In the genomic region with DNA sequence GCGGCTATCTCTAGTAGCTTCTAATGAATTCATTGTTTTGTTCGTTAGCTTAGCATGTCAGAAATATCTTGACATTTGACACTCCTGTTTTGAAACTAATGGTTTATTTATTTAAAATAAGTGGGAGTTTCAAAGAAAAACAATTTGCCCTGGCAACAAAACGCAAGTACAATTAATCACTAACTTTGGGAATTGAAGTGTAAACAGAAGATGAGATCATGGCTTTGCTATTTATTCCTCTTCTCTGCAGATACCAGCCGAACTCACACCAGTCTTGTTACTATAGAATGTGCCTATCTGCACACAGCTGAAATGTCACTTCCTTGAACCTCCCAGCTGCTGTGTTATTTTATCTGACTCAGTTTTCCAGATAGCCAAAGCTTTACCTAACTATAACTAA, we compare ENCODE assay signal across 1 cellular context.
TF ChIP-seq lines count a peak whose summit lies in the region.

No MANE protein-coding gene starts in this region.

TF ChIP-seq in HepG2, 621 proteins besides CTCF, POLR2A, EP300 and RAD21 (continued from another document):
- TF ChIP-seq ZNF616 (CRISPR knock-in tag; IDR thresholded peaks at IDR 0.05; ENCODE audit: low read depth) (no peak), REPIN1 (CRISPR knock-in tag; IDR thresholded peaks at IDR 0.05; ENCODE audit: borderline replicate concordance, low read depth) (no peak), KAT7 (CRISPR knock-in tag; IDR thresholded peaks at IDR 0.05; ENCODE audit: borderline replicate concordance) (no peak), ZNF746 (CRISPR knock-in tag; IDR thresholded peaks at IDR 0.05) (no peak), SOX6 (IDR thresholded peaks at IDR 0.05) (no peak), SOX6 (CRISPR knock-in tag; IDR thresholded peaks at IDR 0.05) (peak; percentile 90), ZNF883 (CRISPR knock-in tag; IDR thresholded peaks at IDR 0.05; ENCODE audit: not compliant biosample characterization) (no peak), ZNF430 (CRISPR knock-in tag; IDR thresholded peaks at IDR 0.05) (no peak), NR3C1 (CRISPR knock-in tag; IDR thresholded peaks at IDR 0.05) (no peak), ZMAT3 (CRISPR knock-in tag; conservative IDR thresholded peaks at IDR 0.05) (no peak), KDM4B (CRISPR knock-in tag; IDR thresholded peaks at IDR 0.05) (no peak), MEIS2 (CRISPR knock-in tag; IDR thresholded peaks at IDR 0.05) (no peak), STAG1 (CRISPR knock-in tag; IDR thresholded peaks at IDR 0.05) (no peak), PHB2 (IDR thresholded peaks at IDR 0.05; ENCODE audit: partially characterized antibody) (no peak)
- TF ChIP-seq, protein P1, sequence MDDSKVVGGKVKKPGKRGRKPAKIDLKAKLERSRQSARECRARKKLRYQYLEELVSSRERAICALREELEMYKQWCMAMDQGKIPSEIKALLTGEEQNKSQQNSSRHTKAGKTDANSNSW (CRISPR knock-in tag; IDR thresholded peaks at IDR 0.05; ENCODE audit: borderline replicate concordance): no peak
- TF ChIP-seq, protein P2, sequence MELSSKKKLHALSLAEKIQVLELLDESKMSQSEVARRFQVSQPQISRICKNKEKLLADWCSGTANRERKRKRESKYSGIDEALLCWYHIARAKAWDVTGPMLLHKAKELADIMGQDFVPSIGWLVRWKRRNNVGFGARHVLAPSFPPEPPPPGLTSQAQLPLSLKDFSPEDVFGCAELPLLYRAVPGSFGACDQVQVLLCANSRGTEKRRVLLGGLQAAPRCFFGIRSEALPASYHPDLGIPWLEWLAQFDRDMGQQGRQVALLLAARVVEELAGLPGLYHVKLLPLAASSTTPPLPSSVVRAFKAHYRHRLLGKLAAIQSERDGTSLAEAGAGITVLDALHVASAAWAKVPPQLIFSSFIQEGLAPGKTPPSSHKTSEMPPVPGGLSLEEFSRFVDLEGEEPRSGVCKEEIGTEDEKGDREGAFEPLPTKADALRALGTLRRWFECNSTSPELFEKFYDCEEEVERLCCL (CRISPR knock-in tag; IDR thresholded peaks at IDR 0.05; ENCODE audit: borderline replicate concordance): no peak
- TF ChIP-seq, protein P3, sequence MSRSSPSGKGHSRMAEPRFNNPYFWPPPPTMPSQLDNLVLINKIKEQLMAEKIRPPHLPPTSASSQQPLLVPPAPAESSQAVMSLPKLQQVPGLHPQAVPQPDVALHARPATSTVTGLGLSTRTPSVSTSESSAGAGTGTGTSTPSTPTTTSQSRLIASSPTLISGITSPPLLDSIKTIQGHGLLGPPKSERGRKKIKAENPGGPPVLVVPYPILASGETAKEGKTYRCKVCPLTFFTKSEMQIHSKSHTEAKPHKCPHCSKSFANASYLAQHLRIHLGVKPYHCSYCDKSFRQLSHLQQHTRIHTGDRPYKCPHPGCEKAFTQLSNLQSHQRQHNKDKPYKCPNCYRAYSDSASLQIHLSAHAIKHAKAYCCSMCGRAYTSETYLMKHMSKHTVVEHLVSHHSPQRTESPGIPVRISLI (CRISPR knock-in tag; IDR thresholded peaks at IDR 0.05; ENCODE audit: borderline replicate concordance): no peak
- TF ChIP-seq, protein P4, sequence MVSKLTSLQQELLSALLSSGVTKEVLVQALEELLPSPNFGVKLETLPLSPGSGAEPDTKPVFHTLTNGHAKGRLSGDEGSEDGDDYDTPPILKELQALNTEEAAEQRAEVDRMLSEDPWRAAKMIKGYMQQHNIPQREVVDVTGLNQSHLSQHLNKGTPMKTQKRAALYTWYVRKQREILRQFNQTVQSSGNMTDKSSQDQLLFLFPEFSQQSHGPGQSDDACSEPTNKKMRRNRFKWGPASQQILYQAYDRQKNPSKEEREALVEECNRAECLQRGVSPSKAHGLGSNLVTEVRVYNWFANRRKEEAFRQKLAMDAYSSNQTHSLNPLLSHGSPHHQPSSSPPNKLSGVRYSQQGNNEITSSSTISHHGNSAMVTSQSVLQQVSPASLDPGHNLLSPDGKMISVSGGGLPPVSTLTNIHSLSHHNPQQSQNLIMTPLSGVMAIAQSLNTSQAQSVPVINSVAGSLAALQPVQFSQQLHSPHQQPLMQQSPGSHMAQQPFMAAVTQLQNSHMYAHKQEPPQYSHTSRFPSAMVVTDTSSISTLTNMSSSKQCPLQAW (CRISPR knock-in tag; IDR thresholded peaks at IDR 0.05): peak; percentile 23; the same call in 1 of the 2 replicates
- TF ChIP-seq, protein P5, sequence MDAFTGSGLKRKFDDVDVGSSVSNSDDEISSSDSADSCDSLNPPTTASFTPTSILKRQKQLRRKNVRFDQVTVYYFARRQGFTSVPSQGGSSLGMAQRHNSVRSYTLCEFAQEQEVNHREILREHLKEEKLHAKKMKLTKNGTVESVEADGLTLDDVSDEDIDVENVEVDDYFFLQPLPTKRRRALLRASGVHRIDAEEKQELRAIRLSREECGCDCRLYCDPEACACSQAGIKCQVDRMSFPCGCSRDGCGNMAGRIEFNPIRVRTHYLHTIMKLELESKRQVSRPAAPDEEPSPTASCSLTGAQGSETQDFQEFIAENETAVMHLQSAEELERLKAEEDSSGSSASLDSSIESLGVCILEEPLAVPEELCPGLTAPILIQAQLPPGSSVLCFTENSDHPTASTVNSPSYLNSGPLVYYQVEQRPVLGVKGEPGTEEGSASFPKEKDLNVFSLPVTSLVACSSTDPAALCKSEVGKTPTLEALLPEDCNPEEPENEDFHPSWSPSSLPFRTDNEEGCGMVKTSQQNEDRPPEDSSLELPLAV (CRISPR knock-in tag; conservative IDR thresholded peaks at IDR 0.05; ENCODE audit: low read depth): no peak
